In genomic region chr6:44868905-44869304, GRCh38 we compare ENCODE assay signal across 13 cellular contexts.
A peak's percentile ranks its signal among the peaks of the same experiment; 100 is the strongest.
DNase-seq lines count a peak whose midpoint lies in the region; ATAC-seq and TF ChIP-seq lines count a peak whose summit lies in the region.
"Had no signal": no experiment of that assay in that cellular context is flagged by ENCODE, and none has a peak within 500 bp of the region (broad histone marks: within the 10 kb centered on the region; RNA-seq: fewer than 3 reads in every experiment).

No MANE protein-coding gene starts in this region.

- intact Hi-C loops in right cardiac atrium (cut with DNase I) (no loop called here), transverse colon (cut with DNase I; ENCODE audit: low total_unique reads) (no loop called here)

- no peaks in the 10 kb centered on the region for H3K36me3 ChIP-seq in transverse colon
- H3K36me3 ChIP-seq: sigmoid colon had no signal

- no peaks in the 10 kb centered on the region for H3K9me3 ChIP-seq in right cardiac atrium (ENCODE audit: control insufficient read depth, low read length)
- H3K9me3 ChIP-seq in transverse colon, result no peaks in the 10 kb centered on the region

- no peak overlapping the region for H3K27ac ChIP-seq in right cardiac atrium (ENCODE audit: low read length)
- no peak overlapping the region for H3K27ac ChIP-seq in transverse colon
- H3K27ac ChIP-seq: foreskin keratinocyte, sigmoid colon had no signal

- in situ Hi-C loops in transverse colon (cut with MboI; ENCODE audit: low pct_ligation_motif_present in 1 of 4, low pct_unique_long_range_greater_than_20kb in 1 of 4, low sequenced_read_pairs in 3 of 4), result no loop called here

- H3K27me3 ChIP-seq in right cardiac atrium (ENCODE audit: control insufficient read depth, insufficient read depth), result no peaks in the 10 kb centered on the region
- no peaks in the 10 kb centered on the region for H3K27me3 ChIP-seq in transverse colon
- H3K27me3 ChIP-seq: foreskin keratinocyte, sigmoid colon had no signal

- no peak for TF ChIP-seq POLR2A in transverse colon (IDR thresholded peaks at IDR 0.05)

- ATAC-seq in GM18498 (IDR thresholded peaks at IDR 0.05; ENCODE audit: unreplicated experiment) (peak; percentile 28), GM19351 (IDR thresholded peaks at IDR 0.05; ENCODE audit: unreplicated experiment) (peak; percentile 5), HG02759 (IDR thresholded peaks at IDR 0.05; ENCODE audit: unreplicated experiment) (peak; percentile 13), HG03520 (IDR thresholded peaks at IDR 0.05; ENCODE audit: unreplicated experiment) (peak; percentile 20), right cardiac atrium (no peak)
- ATAC-seq: foreskin keratinocyte had no signal

- TF ChIP-seq EP300 in transverse colon (IDR thresholded peaks at IDR 0.05; ENCODE audit: low read depth), result no peak

- H3K4me1 ChIP-seq in right cardiac atrium (ENCODE audit: control insufficient read depth, insufficient read depth, low read length) (no peaks in the 10 kb centered on the region), transverse colon (no peaks in the 10 kb centered on the region)
- H3K4me1 ChIP-seq: foreskin keratinocyte, sigmoid colon had no signal

- no peak for TF ChIP-seq CTCF in transverse colon (IDR thresholded peaks at IDR 0.05)

- H3K4me3 ChIP-seq in right cardiac atrium (ENCODE audit: low read length) (no peak overlapping the region), transverse colon (no peak overlapping the region)
- H3K4me3 ChIP-seq: sigmoid colon had no signal

- DNase-seq in pons (ENCODE audit: low spot score), result no peak
- DNase-seq in mucosa of gallbladder (ENCODE audit: low spot score), result no peak
- DNase-seq in right cardiac atrium, result no peak
- no peak for DNase-seq in transverse colon
- DNase-seq: activated CD8-positive, alpha-beta memory T cell treated with anti-CD3 and anti-CD28 coated beads, Interleukin-2, amount 50 U/mL, for 4 hours; DMS79 treated with DMSO at 0.1 percent for 48 hours; NCI-H226; sigmoid colon had no signal

Comparison
In these comparisons a context has a peak if more than half of its experiments do, and no peak if none do; other contexts are left out.
1. ATAC-seq: peak in GM18498 (single experiment), GM19351 (single experiment), HG02759 (single experiment) and HG03520 (single experiment); none in right cardiac atrium (0 of 2).